ENCODE assay signal across 11 cellular contexts in the genomic region with DNA sequence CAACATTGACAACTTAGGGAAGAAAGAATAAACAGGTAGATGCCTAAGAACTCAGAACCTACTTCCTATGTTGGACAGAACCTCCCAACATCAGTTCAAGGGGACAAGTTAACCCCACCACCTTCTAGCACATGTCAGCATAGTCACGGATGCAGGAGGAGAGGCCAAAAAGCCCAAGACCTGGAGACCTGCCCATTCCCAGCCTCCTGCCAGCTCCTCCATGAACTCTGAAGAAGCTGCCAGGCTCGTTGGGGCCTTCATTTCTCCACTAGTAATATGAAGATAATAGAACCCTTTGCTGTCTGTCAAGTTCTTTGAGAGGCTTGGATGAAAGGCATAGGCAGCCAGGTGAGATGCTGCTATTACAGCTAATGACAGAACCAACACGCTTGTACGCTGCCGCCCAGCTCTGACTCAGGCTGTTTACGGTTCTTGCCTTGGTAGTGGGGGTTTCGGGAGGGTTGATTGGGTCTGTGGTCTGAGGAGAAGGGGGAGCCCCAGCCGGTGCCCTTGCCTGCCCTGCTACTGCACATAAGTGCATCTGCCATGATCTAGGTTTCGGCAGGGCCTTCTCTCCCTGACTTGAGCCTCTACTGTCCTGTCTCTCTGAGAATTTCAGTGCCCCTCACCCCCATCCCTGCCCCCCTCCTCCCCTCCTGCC.
A peak's percentile ranks its signal among the peaks of the same experiment; 100 is the strongest.
DNase-seq lines count a peak whose midpoint lies in the region; ATAC-seq and TF ChIP-seq lines count a peak whose summit lies in the region.
"Had no signal": no experiment of that assay in that cellular context is flagged by ENCODE, and none has a peak within 500 bp of the region (broad histone marks: within the 10 kb centered on the region; RNA-seq: fewer than 3 reads in every experiment).

No MANE protein-coding gene starts in this region.

- no peak overlapping the region for H3K4me3 Mint-ChIP-seq in osteocyte (ENCODE audit: unreplicated experiment)
- H3K4me3 Mint-ChIP-seq: activated CD4-positive, alpha-beta T cell treated with anti-CD3 and anti-CD28 coated beads, Interleukin-2, amount 10 ng/mL, durations not matched to agents 7 days and 5 days had no signal

- no peaks in the 10 kb centered on the region for H3K36me3 Mint-ChIP-seq in osteocyte (ENCODE audit: unreplicated experiment)

- no peak for TF ChIP-seq CTCF in osteocyte (IDR thresholded peaks at IDR 0.05)

- ATAC-seq in GM19025 (IDR thresholded peaks at IDR 0.05; ENCODE audit: low read depth, unreplicated experiment) (peak; percentile 89), HG02759 (IDR thresholded peaks at IDR 0.05; ENCODE audit: unreplicated experiment) (peak; percentile 84), HG03565 (IDR thresholded peaks at IDR 0.05; ENCODE audit: unreplicated experiment) (peak; percentile 74), SK-N-SH treated with all-trans-retinoic acid at 6 μM for 48 hours (no peak)

- H3K27ac Mint-ChIP-seq in osteocyte (ENCODE audit: unreplicated experiment), result no peak overlapping the region
- H3K27ac Mint-ChIP-seq: activated CD4-positive, alpha-beta T cell treated with anti-CD3 and anti-CD28 coated beads, Interleukin-2, amount 10 ng/mL, durations not matched to agents 7 days and 5 days had no signal

- no peaks in the 10 kb centered on the region for H3K4me1 Mint-ChIP-seq in osteocyte (ENCODE audit: unreplicated experiment)
- H3K4me1 Mint-ChIP-seq: activated CD4-positive, alpha-beta T cell treated with anti-CD3 and anti-CD28 coated beads, Interleukin-2, amount 10 ng/mL, durations not matched to agents 7 days and 5 days had no signal

- peaks cover 44% of the 10 kb centered on the region for H3K27me3 Mint-ChIP-seq in osteocyte (ENCODE audit: unreplicated experiment)

- DNase-seq in D341Med (ENCODE audit: low spot score) (peak; percentile 6), osteocyte (ENCODE audit: extremely low spot score, unreplicated experiment) (no peak), DMS153 treated with DMSO at 0.1 percent for 48 hours (lab: John Stamatoyannopoulos, UW; ENCODE audit: unreplicated experiment) (no peak), NCI-H510A treated with DMSO at 0.1 percent for 48 hours (lab: John Stamatoyannopoulos, UW) (no peak)
- DNase-seq: activated CD4-positive, alpha-beta T cell treated with anti-CD3 and anti-CD28 coated beads, Interleukin-2, amount 10 ng/mL, durations not matched to agents 7 days and 5 days; effector CD4-positive, alpha-beta T cell; RPMI8226 had no signal

- no peaks in the 10 kb centered on the region for H3K9me3 Mint-ChIP-seq in osteocyte (ENCODE audit: unreplicated experiment)
- H3K9me3 Mint-ChIP-seq: activated CD4-positive, alpha-beta T cell treated with anti-CD3 and anti-CD28 coated beads, Interleukin-2, amount 10 ng/mL, durations not matched to agents 7 days and 5 days had no signal

TF ChIP-seq in SK-N-SH treated with all-trans-retinoic acid at 6 μM for 48 hours, 23 proteins besides CTCF, POLR2A, EP300 and RAD21:
- TF ChIP-seq ZFP3 (CRISPR knock-in tag; IDR thresholded peaks at IDR 0.05) (no peak), ZC3H10 (CRISPR knock-in tag; IDR thresholded peaks at IDR 0.05) (no peak), RARB (CRISPR knock-in tag; IDR thresholded peaks at IDR 0.05) (no peak), BACH2 (CRISPR knock-in tag; IDR thresholded peaks at IDR 0.05; ENCODE audit: borderline replicate concordance) (no peak), TCF4 (CRISPR knock-in tag; IDR thresholded peaks at IDR 0.05; ENCODE audit: borderline replicate concordance) (no peak), TSHZ2 (CRISPR knock-in tag; IDR thresholded peaks at IDR 0.05) (no peak), SNAI2 (CRISPR knock-in tag; IDR thresholded peaks at IDR 0.05) (no peak), ZNF70 (CRISPR knock-in tag; IDR thresholded peaks at IDR 0.05) (no peak), ESRRG (CRISPR knock-in tag; IDR thresholded peaks at IDR 0.05) (no peak), ZNF8 (CRISPR knock-in tag; IDR thresholded peaks at IDR 0.05) (no peak), ISL1 (CRISPR knock-in tag; IDR thresholded peaks at IDR 0.05) (no peak), TOX (CRISPR knock-in tag; IDR thresholded peaks at IDR 0.05; ENCODE audit: borderline replicate concordance) (no peak), PPARA (CRISPR knock-in tag; IDR thresholded peaks at IDR 0.05; ENCODE audit: borderline replicate concordance) (no peak)
- TF ChIP-seq, protein P1, sequence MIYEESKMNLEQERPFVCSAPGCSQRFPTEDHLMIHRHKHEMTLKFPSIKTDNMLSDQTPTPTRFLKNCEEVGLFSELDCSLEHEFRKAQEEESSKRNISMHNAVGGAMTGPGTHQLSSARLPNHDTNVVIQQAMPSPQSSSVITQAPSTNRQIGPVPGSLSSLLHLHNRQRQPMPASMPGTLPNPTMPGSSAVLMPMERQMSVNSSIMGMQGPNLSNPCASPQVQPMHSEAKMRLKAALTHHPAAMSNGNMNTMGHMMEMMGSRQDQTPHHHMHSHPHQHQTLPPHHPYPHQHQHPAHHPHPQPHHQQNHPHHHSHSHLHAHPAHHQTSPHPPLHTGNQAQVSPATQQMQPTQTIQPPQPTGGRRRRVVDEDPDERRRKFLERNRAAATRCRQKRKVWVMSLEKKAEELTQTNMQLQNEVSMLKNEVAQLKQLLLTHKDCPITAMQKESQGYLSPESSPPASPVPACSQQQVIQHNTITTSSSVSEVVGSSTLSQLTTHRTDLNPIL (CRISPR knock-in tag; IDR thresholded peaks at IDR 0.05; ENCODE audit: low read depth), result no peak
- TF ChIP-seq, protein P2, sequence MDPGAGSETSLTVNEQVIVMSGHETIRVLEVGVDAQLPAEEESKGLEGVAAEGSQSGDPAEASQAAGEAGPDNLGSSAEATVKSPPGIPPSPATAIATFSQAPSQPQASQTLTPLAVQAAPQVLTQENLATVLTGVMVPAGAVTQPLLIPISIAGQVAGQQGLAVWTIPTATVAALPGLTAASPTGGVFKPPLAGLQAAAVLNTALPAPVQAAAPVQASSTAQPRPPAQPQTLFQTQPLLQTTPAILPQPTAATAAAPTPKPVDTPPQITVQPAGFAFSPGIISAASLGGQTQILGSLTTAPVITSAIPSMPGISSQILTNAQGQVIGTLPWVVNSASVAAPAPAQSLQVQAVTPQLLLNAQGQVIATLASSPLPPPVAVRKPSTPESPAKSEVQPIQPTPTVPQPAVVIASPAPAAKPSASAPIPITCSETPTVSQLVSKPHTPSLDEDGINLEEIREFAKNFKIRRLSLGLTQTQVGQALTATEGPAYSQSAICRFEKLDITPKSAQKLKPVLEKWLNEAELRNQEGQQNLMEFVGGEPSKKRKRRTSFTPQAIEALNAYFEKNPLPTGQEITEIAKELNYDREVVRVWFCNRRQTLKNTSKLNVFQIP (CRISPR knock-in tag; IDR thresholded peaks at IDR 0.05; ENCODE audit: borderline replicate concordance, low read depth), result no peak
- TF ChIP-seq, protein P3, sequence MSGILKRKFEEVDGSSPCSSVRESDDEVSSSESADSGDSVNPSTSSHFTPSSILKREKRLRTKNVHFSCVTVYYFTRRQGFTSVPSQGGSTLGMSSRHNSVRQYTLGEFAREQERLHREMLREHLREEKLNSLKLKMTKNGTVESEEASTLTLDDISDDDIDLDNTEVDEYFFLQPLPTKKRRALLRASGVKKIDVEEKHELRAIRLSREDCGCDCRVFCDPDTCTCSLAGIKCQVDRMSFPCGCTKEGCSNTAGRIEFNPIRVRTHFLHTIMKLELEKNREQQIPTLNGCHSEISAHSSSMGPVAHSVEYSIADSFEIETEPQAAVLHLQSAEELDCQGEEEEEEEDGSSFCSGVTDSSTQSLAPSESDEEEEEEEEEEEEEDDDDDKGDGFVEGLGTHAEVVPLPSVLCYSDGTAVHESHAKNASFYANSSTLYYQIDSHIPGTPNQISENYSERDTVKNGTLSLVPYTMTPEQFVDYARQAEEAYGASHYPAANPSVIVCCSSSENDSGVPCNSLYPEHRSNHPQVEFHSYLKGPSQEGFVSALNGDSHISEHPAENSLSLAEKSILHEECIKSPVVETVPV (CRISPR knock-in tag; IDR thresholded peaks at IDR 0.05), result no peak
